In the genomic region with DNA sequence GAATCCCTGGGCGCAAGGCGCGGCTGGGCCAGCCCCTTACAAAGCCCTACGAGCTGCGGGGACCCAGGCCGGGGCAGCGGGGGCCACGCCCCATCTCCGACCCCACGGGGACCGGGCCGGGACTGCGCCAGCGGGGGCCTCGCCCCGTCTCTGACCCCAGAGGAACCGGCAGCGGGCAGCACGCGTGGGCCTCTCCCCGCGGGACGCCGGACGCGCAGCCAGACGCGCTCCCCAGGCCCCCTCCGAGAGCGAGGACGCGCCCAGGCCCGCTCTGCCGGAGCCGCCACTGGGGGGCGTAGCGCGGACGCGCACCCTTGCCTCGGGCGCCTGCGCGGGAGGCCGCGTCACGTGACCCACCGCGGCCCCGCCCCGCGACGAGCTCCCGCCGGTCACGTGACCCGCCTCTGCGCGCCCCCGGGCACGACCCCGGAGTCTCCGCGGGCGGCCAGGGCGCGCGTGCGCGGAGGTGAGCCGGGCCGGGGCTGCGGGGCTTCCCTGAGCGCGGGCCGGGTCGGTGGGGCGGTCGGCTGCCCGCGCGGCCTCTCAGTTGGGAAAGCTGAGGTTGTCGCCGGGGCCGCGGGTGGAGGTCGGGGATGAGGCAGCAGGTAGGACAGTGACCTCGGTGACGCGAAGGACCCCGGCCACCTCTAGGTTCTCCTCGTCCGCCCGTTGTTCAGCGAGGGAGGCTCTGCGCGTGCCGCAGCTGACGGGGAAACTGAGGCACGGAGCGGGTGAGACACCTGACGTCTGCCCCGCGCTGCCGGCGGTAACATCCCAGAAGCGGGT, we compare ENCODE assay signal across 1 cellular context.
TF ChIP-seq lines count a peak whose summit lies in the region.

A gene (plus strand): TSS at position 422 of the 786 bp plus-strand sequence. CDS start 3,006 bp downstream, outside the sequence.

TF ChIP-seq in HepG2, 621 proteins besides CTCF, POLR2A, EP300 and RAD21 (continued from another document and continues in another):
- TF ChIP-seq, protein P1, sequence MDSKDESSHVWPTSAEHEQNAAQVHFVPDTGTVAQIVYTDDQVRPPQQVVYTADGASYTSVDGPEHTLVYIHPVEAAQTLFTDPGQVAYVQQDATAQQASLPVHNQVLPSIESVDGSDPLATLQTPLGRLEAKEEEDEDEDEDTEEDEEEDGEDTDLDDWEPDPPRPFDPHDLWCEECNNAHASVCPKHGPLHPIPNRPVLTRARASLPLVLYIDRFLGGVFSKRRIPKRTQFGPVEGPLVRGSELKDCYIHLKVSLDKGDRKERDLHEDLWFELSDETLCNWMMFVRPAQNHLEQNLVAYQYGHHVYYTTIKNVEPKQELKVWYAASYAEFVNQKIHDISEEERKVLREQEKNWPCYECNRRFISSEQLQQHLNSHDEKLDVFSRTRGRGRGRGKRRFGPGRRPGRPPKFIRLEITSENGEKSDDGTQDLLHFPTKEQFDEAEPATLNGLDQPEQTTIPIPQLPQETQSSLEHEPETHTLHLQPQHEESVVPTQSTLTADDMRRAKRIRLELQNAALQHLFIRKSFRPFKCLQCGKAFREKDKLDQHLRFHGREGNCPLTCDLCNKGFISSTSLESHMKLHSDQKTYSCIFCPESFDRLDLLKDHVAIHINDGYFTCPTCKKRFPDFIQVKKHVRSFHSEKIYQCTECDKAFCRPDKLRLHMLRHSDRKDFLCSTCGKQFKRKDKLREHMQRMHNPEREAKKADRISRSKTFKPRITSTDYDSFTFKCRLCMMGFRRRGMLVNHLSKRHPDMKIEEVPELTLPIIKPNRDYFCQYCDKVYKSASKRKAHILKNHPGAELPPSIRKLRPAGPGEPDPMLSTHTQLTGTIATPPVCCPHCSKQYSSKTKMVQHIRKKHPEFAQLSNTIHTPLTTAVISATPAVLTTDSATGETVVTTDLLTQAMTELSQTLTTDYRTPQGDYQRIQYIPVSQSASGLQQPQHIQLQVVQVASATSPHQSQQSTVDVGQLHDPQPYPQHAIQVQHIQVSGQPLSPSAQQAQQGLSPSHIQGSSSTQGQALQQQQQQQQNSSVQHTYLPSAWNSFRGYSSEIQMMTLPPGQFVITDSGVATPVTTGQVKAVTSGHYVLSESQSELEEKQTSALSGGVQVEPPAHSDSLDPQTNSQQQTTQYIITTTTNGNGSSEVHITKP (CRISPR knock-in tag; IDR thresholded peaks at IDR 0.05; ENCODE audit: low read depth), result no peak
- TF ChIP-seq ZBTB7A (CRISPR knock-in tag; IDR thresholded peaks at IDR 0.05), result peak; percentile 85
- TF ChIP-seq ZFP36 (IDR thresholded peaks at IDR 0.05; ENCODE audit: borderline replicate concordance, low read depth, low read length, partially characterized antibody), result no peak
- TF ChIP-seq MTA3 (CRISPR knock-in tag; IDR thresholded peaks at IDR 0.05), result no peak
- TF ChIP-seq HCFC1 (IDR thresholded peaks at IDR 0.05; ENCODE audit: low read depth, low read length), result peak; percentile 52
- TF ChIP-seq PHF21A (CRISPR knock-in tag; IDR thresholded peaks at IDR 0.05), result peak; percentile 89
- TF ChIP-seq ZBTB42 (CRISPR knock-in tag; IDR thresholded peaks at IDR 0.05), result no peak; the same call in 1 of the 2 replicates
- TF ChIP-seq GTF2F1 (IDR thresholded peaks at IDR 0.05; ENCODE audit: low read length), result peak; percentile 81
- peak; percentile 75 for TF ChIP-seq SAP130 (CRISPR knock-in tag; IDR thresholded peaks at IDR 0.05; ENCODE audit: low read depth)
- TF ChIP-seq RELA (CRISPR knock-in tag; IDR thresholded peaks at IDR 0.05), result 0 out of 2 replicates have a peak, but pooled peaks have one; percentile 37
- TF ChIP-seq TAF1 (CRISPR knock-in tag; IDR thresholded peaks at IDR 0.05), result peak; percentile 55
- TF ChIP-seq CBX2 (IDR thresholded peaks at IDR 0.05; ENCODE audit: low read depth, low read length), result no peak
- no peak for TF ChIP-seq CBX2 (CRISPR knock-in tag; IDR thresholded peaks at IDR 0.05; ENCODE audit: low read depth)
- TF ChIP-seq NFKB2 (CRISPR knock-in tag; IDR thresholded peaks at IDR 0.05; ENCODE audit: borderline replicate concordance), result peak; percentile 27; the same call in 1 of the 2 replicates
- TF ChIP-seq ZNF331 (CRISPR knock-in tag; IDR thresholded peaks at IDR 0.05), result 0 out of 2 replicates have a peak, but pooled peaks have one; percentile 35
- TF ChIP-seq CREB1 (IDR thresholded peaks at IDR 0.05), result peak; percentile 67; the same call in 1 of the 2 replicates
- no peak for TF ChIP-seq CREB1 (CRISPR knock-in tag; IDR thresholded peaks at IDR 0.05)
- TF ChIP-seq, protein P2, sequence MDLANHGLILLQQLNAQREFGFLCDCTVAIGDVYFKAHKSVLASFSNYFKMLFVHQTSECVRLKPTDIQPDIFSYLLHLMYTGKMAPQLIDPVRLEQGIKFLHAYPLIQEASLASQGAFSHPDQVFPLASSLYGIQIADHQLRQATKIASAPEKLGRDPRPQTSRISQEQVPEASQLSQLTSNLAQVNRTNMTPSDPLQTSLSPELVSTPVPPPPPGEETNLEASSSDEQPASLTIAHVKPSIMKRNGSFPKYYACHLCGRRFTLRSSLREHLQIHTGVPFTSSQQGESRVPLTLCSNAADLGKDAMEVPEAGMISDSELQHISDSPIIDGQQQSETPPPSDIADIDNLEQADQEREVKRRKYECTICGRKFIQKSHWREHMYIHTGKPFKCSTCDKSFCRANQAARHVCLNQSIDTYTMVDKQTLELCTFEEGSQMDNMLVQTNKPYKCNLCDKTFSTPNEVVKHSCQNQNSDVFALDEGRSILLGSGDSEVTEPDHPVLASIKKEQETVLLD (CRISPR knock-in tag; IDR thresholded peaks at IDR 0.05; ENCODE audit: low read depth), result peak; percentile 78; the same call in 1 of the 2 replicates
- TF ChIP-seq SOX5 (CRISPR knock-in tag; IDR thresholded peaks at IDR 0.05; ENCODE audit: borderline replicate concordance), result no peak
- TF ChIP-seq, protein P3, sequence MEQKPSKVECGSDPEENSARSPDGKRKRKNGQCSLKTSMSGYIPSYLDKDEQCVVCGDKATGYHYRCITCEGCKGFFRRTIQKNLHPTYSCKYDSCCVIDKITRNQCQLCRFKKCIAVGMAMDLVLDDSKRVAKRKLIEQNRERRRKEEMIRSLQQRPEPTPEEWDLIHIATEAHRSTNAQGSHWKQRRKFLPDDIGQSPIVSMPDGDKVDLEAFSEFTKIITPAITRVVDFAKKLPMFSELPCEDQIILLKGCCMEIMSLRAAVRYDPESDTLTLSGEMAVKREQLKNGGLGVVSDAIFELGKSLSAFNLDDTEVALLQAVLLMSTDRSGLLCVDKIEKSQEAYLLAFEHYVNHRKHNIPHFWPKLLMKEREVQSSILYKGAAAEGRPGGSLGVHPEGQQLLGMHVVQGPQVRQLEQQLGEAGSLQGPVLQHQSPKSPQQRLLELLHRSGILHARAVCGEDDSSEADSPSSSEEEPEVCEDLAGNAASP (CRISPR knock-in tag; IDR thresholded peaks at IDR 0.05; ENCODE audit: borderline replicate concordance), result peak; percentile 22; the same call in 1 of the 2 replicates
- TF ChIP-seq CAMTA2 (CRISPR knock-in tag; IDR thresholded peaks at IDR 0.05; ENCODE audit: borderline replicate concordance), result peak; percentile 1; the same call in 1 of the 2 replicates
- no peak; the same call in 1 of the 2 replicates for TF ChIP-seq ZNF263 (CRISPR knock-in tag; IDR thresholded peaks at IDR 0.05)
- peak; percentile 80; the same call in 1 of the 2 replicates for TF ChIP-seq ZNF772 (CRISPR knock-in tag; IDR thresholded peaks at IDR 0.05)
- peak; percentile 65 for TF ChIP-seq HNRNPLL (IDR thresholded peaks at IDR 0.05; ENCODE audit: low read depth, low read length, poor library complexity, severe bottlenecking)
- TF ChIP-seq SMAD1 (CRISPR knock-in tag; IDR thresholded peaks at IDR 0.05; ENCODE audit: borderline replicate concordance, low read depth), result 0 out of 2 replicates have a peak, but pooled peaks have one; percentile 26
- TF ChIP-seq, protein P4, sequence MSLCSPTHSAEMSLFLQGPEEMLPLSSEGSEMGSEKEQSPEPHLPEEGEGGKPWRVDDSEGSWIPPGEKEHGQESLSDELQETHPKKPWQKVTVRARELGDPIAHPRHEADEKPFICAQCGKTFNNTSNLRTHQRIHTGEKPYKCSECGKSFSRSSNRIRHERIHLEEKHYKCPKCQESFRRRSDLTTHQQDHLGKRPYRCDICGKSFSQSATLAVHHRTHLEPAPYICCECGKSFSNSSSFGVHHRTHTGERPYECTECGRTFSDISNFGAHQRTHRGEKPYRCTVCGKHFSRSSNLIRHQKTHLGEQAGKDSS (CRISPR knock-in tag; IDR thresholded peaks at IDR 0.05; ENCODE audit: borderline replicate concordance, low read depth), result peak; percentile 48; the same call in 1 of the 2 replicates
- TF ChIP-seq, protein P5, sequence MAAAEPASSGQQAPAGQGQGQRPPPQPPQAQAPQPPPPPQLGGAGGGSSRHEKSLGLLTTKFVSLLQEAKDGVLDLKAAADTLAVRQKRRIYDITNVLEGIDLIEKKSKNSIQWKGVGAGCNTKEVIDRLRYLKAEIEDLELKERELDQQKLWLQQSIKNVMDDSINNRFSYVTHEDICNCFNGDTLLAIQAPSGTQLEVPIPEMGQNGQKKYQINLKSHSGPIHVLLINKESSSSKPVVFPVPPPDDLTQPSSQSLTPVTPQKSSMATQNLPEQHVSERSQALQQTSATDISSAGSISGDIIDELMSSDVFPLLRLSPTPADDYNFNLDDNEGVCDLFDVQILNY (CRISPR knock-in tag; conservative IDR thresholded peaks at IDR 0.05), result peak; percentile 19; the same call in 1 of the 2 replicates
- TF ChIP-seq, protein P6, sequence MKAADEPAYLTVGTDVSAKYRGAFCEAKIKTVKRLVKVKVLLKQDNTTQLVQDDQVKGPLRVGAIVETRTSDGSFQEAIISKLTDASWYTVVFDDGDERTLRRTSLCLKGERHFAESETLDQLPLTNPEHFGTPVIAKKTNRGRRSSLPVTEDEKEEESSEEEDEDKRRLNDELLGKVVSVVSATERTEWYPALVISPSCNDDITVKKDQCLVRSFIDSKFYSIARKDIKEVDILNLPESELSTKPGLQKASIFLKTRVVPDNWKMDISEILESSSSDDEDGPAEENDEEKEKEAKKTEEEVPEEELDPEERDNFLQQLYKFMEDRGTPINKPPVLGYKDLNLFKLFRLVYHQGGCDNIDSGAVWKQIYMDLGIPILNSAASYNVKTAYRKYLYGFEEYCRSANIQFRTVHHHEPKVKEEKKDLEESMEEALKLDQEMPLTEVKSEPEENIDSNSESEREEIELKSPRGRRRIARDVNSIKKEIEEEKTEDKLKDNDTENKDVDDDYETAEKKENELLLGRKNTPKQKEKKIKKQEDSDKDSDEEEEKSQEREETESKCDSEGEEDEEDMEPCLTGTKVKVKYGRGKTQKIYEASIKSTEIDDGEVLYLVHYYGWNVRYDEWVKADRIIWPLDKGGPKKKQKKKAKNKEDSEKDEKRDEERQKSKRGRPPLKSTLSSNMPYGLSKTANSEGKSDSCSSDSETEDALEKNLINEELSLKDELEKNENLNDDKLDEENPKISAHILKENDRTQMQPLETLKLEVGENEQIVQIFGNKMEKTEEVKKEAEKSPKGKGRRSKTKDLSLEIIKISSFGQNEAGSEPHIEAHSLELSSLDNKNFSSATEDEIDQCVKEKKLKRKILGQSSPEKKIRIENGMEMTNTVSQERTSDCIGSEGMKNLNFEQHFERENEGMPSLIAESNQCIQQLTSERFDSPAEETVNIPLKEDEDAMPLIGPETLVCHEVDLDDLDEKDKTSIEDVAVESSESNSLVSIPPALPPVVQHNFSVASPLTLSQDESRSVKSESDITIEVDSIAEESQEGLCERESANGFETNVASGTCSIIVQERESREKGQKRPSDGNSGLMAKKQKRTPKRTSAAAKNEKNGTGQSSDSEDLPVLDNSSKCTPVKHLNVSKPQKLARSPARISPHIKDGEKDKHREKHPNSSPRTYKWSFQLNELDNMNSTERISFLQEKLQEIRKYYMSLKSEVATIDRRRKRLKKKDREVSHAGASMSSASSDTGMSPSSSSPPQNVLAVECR (CRISPR knock-in tag; IDR thresholded peaks at IDR 0.05; ENCODE audit: borderline replicate concordance), result peak; percentile 77
- peak; percentile 98 for TF ChIP-seq ZNF674 (CRISPR knock-in tag; IDR thresholded peaks at IDR 0.05; ENCODE audit: low read depth)
- no peak for TF ChIP-seq ZNF260 (CRISPR knock-in tag; IDR thresholded peaks at IDR 0.05; ENCODE audit: borderline replicate concordance, low read depth)
- peak; percentile 96 for TF ChIP-seq MAZ (IDR thresholded peaks at IDR 0.05; ENCODE audit: borderline replicate concordance, low read depth, low read length)
- peak; percentile 99 for TF ChIP-seq MAZ (CRISPR knock-in tag; IDR thresholded peaks at IDR 0.05; ENCODE audit: low read depth)
- TF ChIP-seq ZFP82 (CRISPR knock-in tag; IDR thresholded peaks at IDR 0.05; ENCODE audit: borderline replicate concordance), result peak; percentile 78; the same call in 1 of the 2 replicates
- no peak for TF ChIP-seq ZNF879 (CRISPR knock-in tag; IDR thresholded peaks at IDR 0.05)
- peak; percentile 62; the same call in 1 of the 2 replicates for TF ChIP-seq ERF (CRISPR knock-in tag; IDR thresholded peaks at IDR 0.05)
- TF ChIP-seq ZSCAN31 (CRISPR knock-in tag; IDR thresholded peaks at IDR 0.05; ENCODE audit: low read depth), result peak; percentile 96
- no peak for TF ChIP-seq KAT2B (IDR thresholded peaks at IDR 0.05; ENCODE audit: borderline replicate concordance, low read depth, low read length)
- TF ChIP-seq DPF2 (CRISPR knock-in tag; IDR thresholded peaks at IDR 0.05; ENCODE audit: borderline replicate concordance, low read depth), result 0 out of 2 replicates have a peak, but pooled peaks have one; percentile 26
- peak; percentile 29; the same call in 1 of the 2 replicates for TF ChIP-seq IRF2 (CRISPR knock-in tag; IDR thresholded peaks at IDR 0.05)
- no peak for TF ChIP-seq KDM6A (CRISPR knock-in tag; IDR thresholded peaks at IDR 0.05; ENCODE audit: low read depth)
- peak; percentile 98 for TF ChIP-seq DNMT1 (CRISPR knock-in tag; IDR thresholded peaks at IDR 0.05)
- TF ChIP-seq ZNF589 (CRISPR knock-in tag; conservative IDR thresholded peaks at IDR 0.05), result no peak
- no peak for TF ChIP-seq SOX6 (IDR thresholded peaks at IDR 0.05)
- peak; percentile 36; the same call in 1 of the 2 replicates for TF ChIP-seq SOX6 (CRISPR knock-in tag; IDR thresholded peaks at IDR 0.05)
- TF ChIP-seq, protein P7, sequence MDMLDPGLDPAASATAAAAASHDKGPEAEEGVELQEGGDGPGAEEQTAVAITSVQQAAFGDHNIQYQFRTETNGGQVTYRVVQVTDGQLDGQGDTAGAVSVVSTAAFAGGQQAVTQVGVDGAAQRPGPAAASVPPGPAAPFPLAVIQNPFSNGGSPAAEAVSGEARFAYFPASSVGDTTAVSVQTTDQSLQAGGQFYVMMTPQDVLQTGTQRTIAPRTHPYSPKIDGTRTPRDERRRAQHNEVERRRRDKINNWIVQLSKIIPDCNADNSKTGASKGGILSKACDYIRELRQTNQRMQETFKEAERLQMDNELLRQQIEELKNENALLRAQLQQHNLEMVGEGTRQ (IDR thresholded peaks at IDR 0.05; ENCODE audit: low read depth, low read length), result peak; percentile 99
- TF ChIP-seq, protein P7 (CRISPR knock-in tag; IDR thresholded peaks at IDR 0.05; ENCODE audit: borderline replicate concordance), result peak; percentile 62
- 0 out of 2 replicates have a peak, but pooled peaks have one; percentile 53 for TF ChIP-seq SIN3A (IDR thresholded peaks at IDR 0.05; ENCODE audit: borderline replicate concordance, low read depth, low read length)
- no peak for TF ChIP-seq BRCA1 (CRISPR knock-in tag; IDR thresholded peaks at IDR 0.05)
- peak; percentile 83; the same call in 1 of the 2 replicates for TF ChIP-seq ZSCAN21 (CRISPR knock-in tag; IDR thresholded peaks at IDR 0.05; ENCODE audit: borderline replicate concordance)
- no peak; the same call in none of the 2 replicates for TF ChIP-seq NCOA2 (CRISPR knock-in tag; IDR thresholded peaks at IDR 0.05)
